In genomic region chr2:39513641-39514094, GRCh38 we compare ENCODE assay signal across 8 cellular contexts.
DNase-seq lines count a peak whose midpoint lies in the region; ATAC-seq and TF ChIP-seq lines count a peak whose summit lies in the region.

No MANE protein-coding gene starts in this region.

- no peak overlapping the region for H3K4me3 Mint-ChIP-seq in memory B cell

- peak; percentile 4 for DNase-seq in NCI-H2227 (lab: John Stamatoyannopoulos, UW; ENCODE audit: unreplicated experiment)
- no peak for DNase-seq in NCI-H2227 treated with DMSO at 0.1 percent for 48 hours (lab: John Stamatoyannopoulos, UW)
- DNase-seq in HuH-7 (ENCODE audit: low spot score): peak; percentile 28
- DNase-seq in T1000 (lab: John Stamatoyannopoulos, UW): peak; percentile 67
- DNase-seq in choroid plexus epithelial cell (ENCODE audit: low read depth): peak; percentile 94
- DNase-seq in memory B cell (ENCODE audit: low spot score in 2 of 2): no peak
- DNase-seq in stimulated activated CD8-positive, alpha-beta memory T cell treated with anti-CD3 and anti-CD28 coated beads, Interleukin-7, amount 100 ng/mL, for 4 hours (ENCODE audit: low read depth in 2 of 2): peak; percentile 33 to 46

- peak; percentile 92 for ATAC-seq in GM21619 (IDR thresholded peaks at IDR 0.05; ENCODE audit: unreplicated experiment)
- ATAC-seq in memory B cell (ENCODE audit: low read depth): peak; percentile 51

- peaks cover 11% of the 10 kb centered on the region for H3K4me1 Mint-ChIP-seq in memory B cell

- H3K27ac Mint-ChIP-seq in memory B cell: no peak overlapping the region

- H3K27me3 Mint-ChIP-seq in memory B cell: peaks cover 9% of the 10 kb centered on the region

- TF ChIP-seq CTCF in choroid plexus epithelial cell (conservative IDR thresholded peaks at IDR 0.05; ENCODE audit: low read depth, low read length): peak; percentile 80

- no peak overlapping the region for H3K4me3 ChIP-seq in choroid plexus epithelial cell (ENCODE audit: low read depth, low read length)

- no peaks in the 10 kb centered on the region for H3K36me3 Mint-ChIP-seq in memory B cell

- no peaks in the 10 kb centered on the region for H3K9me3 Mint-ChIP-seq in memory B cell

Comparison
In these comparisons a context has a peak if more than half of its experiments do, and no peak if none do; other contexts are left out.
1. DNase-seq: peak in NCI-H2227 (single experiment), HuH-7 (single experiment), T1000 (single experiment), choroid plexus epithelial cell (single experiment) and stimulated activated CD8-positive, alpha-beta memory T cell treated with anti-CD3 and anti-CD28 coated beads, Interleukin-7, amount 100 ng/mL, for 4 hours (2 of 2); none in NCI-H2227 treated with DMSO at 0.1 percent for 48 hours (single experiment) and memory B cell (0 of 2).